19 cellular contexts compared by ENCODE assay signal in the genomic region with DNA sequence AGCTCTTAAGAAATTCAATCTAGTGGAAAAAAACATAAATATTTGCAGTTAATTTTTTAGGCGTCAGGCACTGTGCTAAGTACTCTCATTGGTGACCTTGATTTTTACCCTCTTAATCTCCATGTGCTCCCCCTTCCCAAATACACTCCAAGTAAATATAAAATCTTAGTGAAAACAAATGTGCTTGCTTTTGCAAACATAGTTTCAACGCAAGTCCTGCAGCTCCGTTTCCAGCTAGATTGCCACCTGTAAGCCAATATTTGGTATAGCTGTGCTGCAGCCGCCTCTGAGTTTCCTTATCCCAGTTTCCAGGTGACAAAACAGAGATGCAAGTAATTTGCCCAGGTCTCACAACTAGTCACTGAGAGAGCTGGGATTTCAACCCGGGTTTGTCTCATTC. TPM values are rescaled to one million over a fixed set of nuclear protein-coding genes. Genes with fewer than 3 reads are reported as not detected.
DNase-seq lines count a peak whose midpoint lies in the region; ATAC-seq and TF ChIP-seq lines count a peak whose summit lies in the region.
"Had no signal": no experiment of that assay in that cellular context is flagged by ENCODE, and none has a peak within 500 bp of the region (broad histone marks: within the 10 kb centered on the region; RNA-seq: fewer than 3 reads in every experiment).

No MANE protein-coding gene starts in this region.

- BruUV-seq in HCT116 (replicated peaks; lab: Mats Ljungman, UMichigan): TSS peak; percentile 44

- no peaks in the 10 kb centered on the region for H4K20me1 ChIP-seq in HCT116 (ENCODE audit: insufficient read depth)

- RAD21 ChIA-PET in HCT116 (lab: Charles Lee; ENCODE audit: low non-redundant PET in 1 of 2, low total read pairs in 2 of 2, uncharacterized antibody in 2 of 2, unreplicated experiment in 2 of 2): no interaction called here

- H3K27me3 ChIP-seq in HCT116 (ENCODE audit: insufficient read depth, low read length) (no peaks in the 10 kb centered on the region), tibial nerve (no peaks in the 10 kb centered on the region)
- H3K27me3 ChIP-seq: hepatocyte had no signal

- CTCF ChIA-PET in HCT116 (lab: Charles Lee): interaction anchor here (1.4 kb wide), 1 partner anchor 15 kb away, joined by 4 read pairs; no protein-coding TSS in a partner anchor

- WGBS in tibial nerve, 2 donors: 83 to 87% methylated on average over 5 of the region's 5 CpGs

- peak overlapping the region; percentile 75; the same call in 1 of the 2 replicates for H3K4me2 ChIP-seq in HCT116 (ENCODE audit: low read length)

- peaks cover 6% of the 10 kb centered on the region for H3K36me3 Mint-ChIP-seq in activated naive CD8-positive, alpha-beta T cell treated with anti-CD3 and anti-CD28 coated beads, Interleukin-2, amount 50 U/mL, for 24 hours (ENCODE audit: low read depth)
- H3K36me3 Mint-ChIP-seq in naive thymus-derived CD8-positive, alpha-beta T cell: peaks cover 0 to 2% (median 0%) of the 10 kb centered on the region in 3 donors

- TF ChIP-seq POLR2A in HCT116 (IDR thresholded peaks at IDR 0.05; ENCODE audit: borderline replicate concordance, extremely low read depth, insufficient read depth, insufficient read length) (no peak), tibial nerve (IDR thresholded peaks at IDR 0.05) (no peak)

- peak overlapping the region; percentile 92 for H3K4me3 Mint-ChIP-seq in activated naive CD8-positive, alpha-beta T cell treated with anti-CD3 and anti-CD28 coated beads, Interleukin-2, amount 50 U/mL, for 24 hours
- peak overlapping the region; percentile 41 to 98 (median 61) for H3K4me3 Mint-ChIP-seq in naive thymus-derived CD8-positive, alpha-beta T cell

- H3K4me1 Mint-ChIP-seq in activated naive CD8-positive, alpha-beta T cell treated with anti-CD3 and anti-CD28 coated beads, Interleukin-2, amount 50 U/mL, for 24 hours: peaks cover 30% of the 10 kb centered on the region
- H3K4me1 Mint-ChIP-seq in naive thymus-derived CD8-positive, alpha-beta T cell: peaks cover 12 to 27% (median 25%) of the 10 kb centered on the region in 4 donors

- POLR2A ChIA-PET in HCT116 (lab: Charles Lee): no interaction called here
- POLR2A ChIA-PET in naive thymus-derived CD8-positive, alpha-beta T cell (lab: Charles Lee): no interaction called here

- no peaks in the 10 kb centered on the region for H3K36me3 ChIP-seq in HCT116 (ENCODE audit: control insufficient read depth in 1 of 2, insufficient read depth in 2 of 2, low read length in 2 of 2)
- H3K36me3 ChIP-seq in tibial nerve: no peaks in the 10 kb centered on the region

- H3K9me3 Mint-ChIP-seq in activated naive CD8-positive, alpha-beta T cell treated with anti-CD3 and anti-CD28 coated beads, Interleukin-2, amount 50 U/mL, for 24 hours: no peaks in the 10 kb centered on the region
- H3K9me3 Mint-ChIP-seq in naive thymus-derived CD8-positive, alpha-beta T cell: no peaks in the 10 kb centered on the region

- H3K9me2 ChIP-seq in HCT116 (ENCODE audit: insufficient read depth): no peaks in the 10 kb centered on the region

- no peak for TF ChIP-seq EP300 in tibial nerve (IDR thresholded peaks at IDR 0.05)

- H3K9me3 ChIP-seq in HCT116 (ENCODE audit: control insufficient read depth in 1 of 2, insufficient read depth in 1 of 2, low read depth in 1 of 2, low read length in 2 of 2) (no peaks in the 10 kb centered on the region), tibial nerve (no peaks in the 10 kb centered on the region)

- TF ChIP-seq RAD21 in HCT116 (IDR thresholded peaks at IDR 0.05; ENCODE audit: low read depth): no peak

- peaks cover 2% of the 10 kb centered on the region for H3K27me3 Mint-ChIP-seq in activated naive CD8-positive, alpha-beta T cell treated with anti-CD3 and anti-CD28 coated beads, Interleukin-2, amount 50 U/mL, for 24 hours
- peaks cover 0 to 2% (median 0%) of the 10 kb centered on the region in 5 donors for H3K27me3 Mint-ChIP-seq in naive thymus-derived CD8-positive, alpha-beta T cell

- H3K79me2 ChIP-seq in HCT116 (ENCODE audit: insufficient read depth, low read length): peaks cover 23% of the 10 kb centered on the region

- H3K4me1 ChIP-seq in HCT116 (ENCODE audit: control insufficient read depth in 1 of 2, insufficient read depth in 2 of 2, low read length in 2 of 2) (peaks cover 6 to 13% of the 10 kb centered on the region in 2 experiments; a peak in 2 of 4 replicates), tibial nerve (peaks cover 0 to 29% (median 10%) of the 10 kb centered on the region in 4 donors)

- TF ChIP-seq CTCF in HCT116 (IDR thresholded peaks at IDR 0.05 in 2 of 3, conservative IDR thresholded peaks at IDR 0.05 in 1 of 3; ENCODE audit: borderline replicate concordance in 1 of 3, insufficient read depth in 1 of 3, low read depth in 2 of 3, low read length in 2 of 3) (no peak), tibial nerve (IDR thresholded peaks at IDR 0.05) (no peak)

- intact Hi-C loops in HCT116 (cut with micrococcal nuclease): no loop called here

- no peak overlapping the region for H2AFZ ChIP-seq in HCT116 (ENCODE audit: low read depth, low read length, poor library complexity, severe bottlenecking)
- H2AFZ ChIP-seq: hepatocyte had no signal

- peak; percentile 36 for DNase-seq in NCI-H748 (lab: John Stamatoyannopoulos, UW; ENCODE audit: unreplicated experiment)
- DNase-seq in NCI-H748 treated with DMSO at 0.1 percent for 48 hours (lab: John Stamatoyannopoulos, UW): no peak
- no peak for DNase-seq in HCT116 (ENCODE audit: low read depth, low spot score)
- DNase-seq in activated naive CD8-positive, alpha-beta T cell treated with anti-CD3 and anti-CD28 coated beads, Interleukin-2, amount 50 U/mL, for 24 hours: no peak
- DNase-seq in naive thymus-derived CD8-positive, alpha-beta T cell: no peak
- no peak for DNase-seq in tibial nerve (ENCODE audit: low spot score in 2 of 2)
- DNase-seq: 8988T; dermis blood vessel endothelial cell; HCEC 1CT; kidney glomerular epithelial cell; NCI-H1092; NCI-H2171; stimulated activated CD4-positive, alpha-beta T cell treated with anti-CD3 and anti-CD28 coated beads, Interleukin-15, amount 100 ng/mL, for 24 hours; substantia nigra had no signal

- no peak overlapping the region for H3K4me3 ChIP-seq in HCT116 (replicated peaks in 1 of 2; ENCODE audit: low read depth in 1 of 2, low read length in 2 of 2)
- no peak overlapping the region for H3K4me3 ChIP-seq in tibial nerve
- H3K4me3 ChIP-seq: hepatocyte had no signal

- peak overlapping the region; percentile 14 for H3K27ac Mint-ChIP-seq in activated naive CD8-positive, alpha-beta T cell treated with anti-CD3 and anti-CD28 coated beads, Interleukin-2, amount 50 U/mL, for 24 hours
- H3K27ac Mint-ChIP-seq in naive thymus-derived CD8-positive, alpha-beta T cell: peak overlapping the region in 4 of 10 donors; percentile 53 to 85 (median 64)
- H3K27ac Mint-ChIP-seq: CD14-positive monocyte had no signal

- no peak overlapping the region for H3K9ac ChIP-seq in HCT116 (ENCODE audit: low read length)

- ATAC-seq in HCT116 (no peak), GM19467 (IDR thresholded peaks at IDR 0.05; ENCODE audit: unreplicated experiment) (no peak), HG02981 (IDR thresholded peaks at IDR 0.05; ENCODE audit: unreplicated experiment) (no peak)
- no peak for ATAC-seq in activated naive CD8-positive, alpha-beta T cell treated with anti-CD3 and anti-CD28 coated beads, Interleukin-2, amount 50 U/mL, for 24 hours
- no peak for ATAC-seq in naive thymus-derived CD8-positive, alpha-beta T cell
- ATAC-seq: K562 had no signal

- H3K27ac ChIP-seq in HCT116 (ENCODE audit: low read depth, low read length): no peak overlapping the region
- H3K27ac ChIP-seq in tibial nerve: no peak overlapping the region
- H3K27ac ChIP-seq: hepatocyte had no signal

TF ChIP-seq in HCT116, 20 proteins besides CTCF, POLR2A, EP300 and RAD21:
- TF ChIP-seq POLR2AphosphoS5 (IDR thresholded peaks at IDR 0.05; ENCODE audit: low read depth, low read length) (no peak), ELF1 (IDR thresholded peaks at IDR 0.05; ENCODE audit: borderline replicate concordance, low read depth) (no peak), SP1 (IDR thresholded peaks at IDR 0.05; ENCODE audit: low read depth) (no peak), TCF7L2 (IDR thresholded peaks at IDR 0.05; ENCODE audit: borderline replicate concordance, extremely low read depth, insufficient read depth, insufficient read length) (no peak), EGR1 (IDR thresholded peaks at IDR 0.05; ENCODE audit: low read depth) (no peak), CBX3 (IDR thresholded peaks at IDR 0.05; ENCODE audit: low read depth) (no peak), SRF (IDR thresholded peaks at IDR 0.05; ENCODE audit: low read depth) (no peak), EZH2 (IDR thresholded peaks at IDR 0.05) (no peak), JUND (IDR thresholded peaks at IDR 0.05) (no peak)
- TF ChIP-seq, protein P1, sequence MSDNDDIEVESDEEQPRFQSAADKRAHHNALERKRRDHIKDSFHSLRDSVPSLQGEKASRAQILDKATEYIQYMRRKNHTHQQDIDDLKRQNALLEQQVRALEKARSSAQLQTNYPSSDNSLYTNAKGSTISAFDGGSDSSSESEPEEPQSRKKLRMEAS (IDR thresholded peaks at IDR 0.05): no peak
- TF ChIP-seq, protein P2, sequence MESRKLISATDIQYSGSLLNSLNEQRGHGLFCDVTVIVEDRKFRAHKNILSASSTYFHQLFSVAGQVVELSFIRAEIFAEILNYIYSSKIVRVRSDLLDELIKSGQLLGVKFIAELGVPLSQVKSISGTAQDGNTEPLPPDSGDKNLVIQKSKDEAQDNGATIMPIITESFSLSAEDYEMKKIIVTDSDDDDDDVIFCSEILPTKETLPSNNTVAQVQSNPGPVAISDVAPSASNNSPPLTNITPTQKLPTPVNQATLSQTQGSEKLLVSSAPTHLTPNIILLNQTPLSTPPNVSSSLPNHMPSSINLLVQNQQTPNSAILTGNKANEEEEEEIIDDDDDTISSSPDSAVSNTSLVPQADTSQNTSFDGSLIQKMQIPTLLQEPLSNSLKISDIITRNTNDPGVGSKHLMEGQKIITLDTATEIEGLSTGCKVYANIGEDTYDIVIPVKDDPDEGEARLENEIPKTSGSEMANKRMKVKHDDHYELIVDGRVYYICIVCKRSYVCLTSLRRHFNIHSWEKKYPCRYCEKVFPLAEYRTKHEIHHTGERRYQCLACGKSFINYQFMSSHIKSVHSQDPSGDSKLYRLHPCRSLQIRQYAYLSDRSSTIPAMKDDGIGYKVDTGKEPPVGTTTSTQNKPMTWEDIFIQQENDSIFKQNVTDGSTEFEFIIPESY (IDR thresholded peaks at IDR 0.05; ENCODE audit: extremely low read depth, insufficient replicate concordance, low read length): no peak

RNA-seq across cellular contexts. Expression of a gene that starts 1.9 kb away (rescaled TPM):
- total RNA-seq in HCT116 (2021; ENCODE audit: unreplicated experiment) (27.3 TPM), tibial nerve (10 to 100 TPM; 35.8 to 40.0 (median 38.1) TPM)
- polyA plus RNA-seq in HCT116 (2012): 8.8 and 10.5 TPM in 2 replicates
- 10 to 100 TPM; 25.4 to 32.5 TPM for total RNA-seq in naive thymus-derived CD8-positive, alpha-beta T cell
- polyA plus RNA-seq in naive thymus-derived CD8-positive, alpha-beta T cell: 10 to 100 TPM; 14.2 to 17.2 (median 14.3) TPM
